Comparison of ENCODE assay signal across 13 cellular contexts in genomic region chrX:38271154-38271716, GRCh38.
DNase-seq lines count a peak whose midpoint lies in the region; ATAC-seq lines count a peak whose summit lies in the region.
"Had no signal": no experiment of that assay in that cellular context is flagged by ENCODE, and none has a peak within 500 bp of the region (broad histone marks: within the 10 kb centered on the region; RNA-seq: fewer than 3 reads in every experiment).

No MANE protein-coding gene starts in this region.

- ATAC-seq in GM18868 (IDR thresholded peaks at IDR 0.05; ENCODE audit: unreplicated experiment), result peak; percentile 91
- peak; percentile 47 for ATAC-seq in GM21619 (IDR thresholded peaks at IDR 0.05; ENCODE audit: unreplicated experiment)
- peak; percentile 63 for ATAC-seq in HG03342 (IDR thresholded peaks at IDR 0.05; ENCODE audit: unreplicated experiment)
- ATAC-seq: stimulated activated effector memory CD8-positive, alpha-beta T cell treated with anti-CD3 and anti-CD28 coated beads, Interleukin-12 subunit alpha, Interleukin-12 subunit beta, amount 100 ng/mL, for 72 hours had no signal

- H3K36me3 ChIP-seq in effector memory CD4-positive, alpha-beta T cell (ENCODE audit: control insufficient read depth, insufficient read depth, low read length), result no peaks in the 10 kb centered on the region

- no peaks in the 10 kb centered on the region for H3K27me3 ChIP-seq in effector memory CD4-positive, alpha-beta T cell (replicated peaks; ENCODE audit: control insufficient read depth, insufficient read depth, low read length, poor library complexity, severe bottlenecking)

- no peaks in the 10 kb centered on the region for H3K4me1 ChIP-seq in effector memory CD4-positive, alpha-beta T cell (ENCODE audit: control insufficient read depth, insufficient read depth, low read length, poor library complexity, severe bottlenecking)

- no peak overlapping the region for H3K27ac ChIP-seq in effector memory CD4-positive, alpha-beta T cell (ENCODE audit: insufficient read depth, low read length, poor library complexity, severe bottlenecking)

- H3K9me3 ChIP-seq in effector memory CD4-positive, alpha-beta T cell (ENCODE audit: control insufficient read depth, low read length), result no peaks in the 10 kb centered on the region

- H3K4me3 ChIP-seq in effector memory CD4-positive, alpha-beta T cell (ENCODE audit: insufficient read depth, low read depth, low read length, poor library complexity, severe bottlenecking), result no peak overlapping the region

- peak; percentile 19 for DNase-seq in fibroblast of peridontal ligament (ENCODE audit: extremely low read depth)
- DNase-seq in NCI-H2029 treated with DMSO at 0.1 percent for 48 hours (lab: John Stamatoyannopoulos, UW), result no peak
- no peak for DNase-seq in NCI-H1436 treated with DMSO at 0.1 percent for 48 hours (lab: John Stamatoyannopoulos, UW)
- DNase-seq in effector memory CD4-positive, alpha-beta T cell, result no peak
- DNase-seq: activated CD4-positive, alpha-beta T cell treated with anti-CD3 and anti-CD28 coated beads for 4 hours; activated naive CD8-positive, alpha-beta T cell treated with anti-CD3 and anti-CD28 coated beads for 36 hours; endodermal cell; NCI-H1436; small intestine had no signal
